In the genomic region with DNA sequence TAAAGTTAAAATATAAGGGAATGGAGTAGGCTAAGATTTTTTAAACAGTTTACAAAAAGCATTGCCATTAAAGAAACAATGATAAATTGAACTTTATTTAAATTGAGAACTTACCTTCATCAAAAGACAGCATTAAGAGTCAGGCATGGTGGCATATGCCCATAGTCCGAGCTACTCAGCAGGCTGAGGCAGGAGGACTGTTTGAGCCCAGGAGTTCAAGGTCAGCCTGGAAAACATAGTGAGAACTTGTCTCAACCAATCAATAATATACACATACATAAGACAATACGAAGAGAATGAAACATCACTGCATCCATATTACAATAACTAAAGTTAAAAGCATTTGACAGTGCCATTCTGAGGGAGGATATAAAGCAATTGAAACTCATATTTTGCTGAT, we compare ENCODE assay signal across 29 cellular contexts.
"Had no signal": no experiment of that assay in that cellular context is flagged by ENCODE, and none has a peak within 500 bp of the region (broad histone marks: within the 10 kb centered on the region; RNA-seq: fewer than 3 reads in every experiment).

No MANE protein-coding gene starts in this region.

- H3K9me3 ChIP-seq: stomach, suprapubic skin, testis, thoracic aorta, thyroid gland, tibial artery, tibial nerve, transverse colon, upper lobe of left lung, upper lobe of right lung, uterus, vagina had no signal

- H3K4me3 ChIP-seq: stomach, suprapubic skin, testis, thoracic aorta, thyroid gland, tibial artery, tibial nerve, transverse colon, upper lobe of left lung, upper lobe of right lung, uterus, vagina had no signal

- H3K27me3 ChIP-seq: stomach, suprapubic skin, testis, thyroid gland, tibial artery, tibial nerve, transverse colon, upper lobe of left lung, upper lobe of right lung, uterus, vagina had no signal

- DNase-seq: stimulated activated CD4-positive, alpha-beta T cell treated with anti-CD3 and anti-CD28 coated beads, Interleukin-2, amount 100 ng/mL, for 48 hours; stimulated activated CD4-positive, alpha-beta T cell treated with anti-CD3 and anti-CD28 coated beads, Interleukin-4, amount 100 ng/mL, for 1 hour; stimulated activated CD4-positive, alpha-beta T cell treated with anti-CD3 and anti-CD28 coated beads, Interleukin-4, amount 100 ng/mL, for 24 hours; stimulated activated CD4-positive, alpha-beta T cell treated with anti-CD3 and anti-CD28 coated beads, Interleukin-4, amount 100 ng/mL, for 4 hours; stimulated activated CD8-positive, alpha-beta memory T cell treated with anti-CD3 and anti-CD28 coated beads, Interleukin-4, amount 100 ng/mL, for 48 hours; stimulated activated naive B cell treated with anti-CD40 and anti-IgM and Interleukin-4, amounts not matched to agents 10 μg/mL and 1 μg/mL and 100 μg/mL, for 72 hours; stimulated activated naive CD4-positive, alpha-beta T cell; stimulated activated naive CD4-positive, alpha-beta T cell treated with Interleukin-2 at 50 U/mL for 16 hours; stimulated activated naive CD8-positive, alpha-beta T cell treated with anti-CD3 and anti-CD28 coated beads, Interleukin-15, amount 100 ng/mL, for 72 hours; stimulated activated naive CD8-positive, alpha-beta T cell treated with anti-CD3 and anti-CD28 coated beads, Interleukin-15, Interleukin-2, amounts not matched to agents 100 U/mL and 50 U/mL, for 24 hours; stomach; substantia nigra; testis; thyroid gland; tibial artery; transverse colon; trophoblast cell; upper lobe of left lung; upper lobe of right lung; uterus had no signal

- FAIRE-seq: urothelium cell line had no signal

- ATAC-seq: stimulated activated effector memory CD8-positive, alpha-beta T cell treated with anti-CD3 and anti-CD28 coated beads, Interleukin-12 subunit alpha, Interleukin-12 subunit beta, amount 100 ng/mL, for 72 hours; stimulated activated memory B cell treated with anti-CD40 and anti-IgM and Interleukin-4, amounts not matched to agents 10 μg/mL and 1 μg/mL and 100 μg/mL, for 72 hours; stimulated activated naive B cell treated with anti-CD40 and anti-IgM and Interleukin-4, amounts not matched to agents 10 μg/mL and 1 μg/mL and 100 μg/mL, for 72 hours; stimulated activated naive CD8-positive, alpha-beta T cell treated with anti-CD3 and anti-CD28 coated beads, Interleukin-15, amount 100 ng/mL, for 72 hours; stimulated activated naive CD8-positive, alpha-beta T cell treated with anti-CD3 and anti-CD28 coated beads, Interleukin-15, Interleukin-2, amounts not matched to agents 100 U/mL and 50 U/mL, for 24 hours; upper lobe of right lung had no signal

- H3K27ac Mint-ChIP-seq: stimulated activated effector memory CD8-positive, alpha-beta T cell treated with anti-CD3 and anti-CD28 coated beads, Interleukin-12 subunit alpha, Interleukin-12 subunit beta, amount 100 ng/mL, for 72 hours; stimulated activated memory B cell treated with anti-CD40 and anti-IgM and Interleukin-4, amounts not matched to agents 10 μg/mL and 1 μg/mL and 100 μg/mL, for 72 hours; stimulated activated naive B cell treated with anti-CD40 and anti-IgM and Interleukin-4, amounts not matched to agents 10 μg/mL and 1 μg/mL and 100 μg/mL, for 72 hours; stimulated activated naive CD8-positive, alpha-beta T cell treated with anti-CD3 and anti-CD28 coated beads, Interleukin-15, amount 100 ng/mL, for 72 hours; stimulated activated naive CD8-positive, alpha-beta T cell treated with anti-CD3 and anti-CD28 coated beads, Interleukin-15, Interleukin-2, amounts not matched to agents 100 ng/mL and 50 ng/mL, for 24 hours; type B pancreatic cell had no signal

- H3K9me3 Mint-ChIP-seq: stimulated activated memory B cell treated with anti-CD40 and anti-IgM and Interleukin-4, amounts not matched to agents 10 μg/mL and 1 μg/mL and 100 μg/mL, for 72 hours; stimulated activated naive CD8-positive, alpha-beta T cell treated with anti-CD3 and anti-CD28 coated beads, Interleukin-15, Interleukin-2, amounts not matched to agents 100 ng/mL and 50 ng/mL, for 24 hours; type B pancreatic cell had no signal

- H3K4me1 Mint-ChIP-seq: stimulated activated effector memory CD8-positive, alpha-beta T cell treated with anti-CD3 and anti-CD28 coated beads, Interleukin-12 subunit alpha, Interleukin-12 subunit beta, amount 100 ng/mL, for 72 hours; stimulated activated memory B cell treated with anti-CD40 and anti-IgM and Interleukin-4, amounts not matched to agents 10 μg/mL and 1 μg/mL and 100 μg/mL, for 72 hours; stimulated activated naive B cell treated with anti-CD40 and anti-IgM and Interleukin-4, amounts not matched to agents 10 μg/mL and 1 μg/mL and 100 μg/mL, for 72 hours; stimulated activated naive CD8-positive, alpha-beta T cell treated with anti-CD3 and anti-CD28 coated beads, Interleukin-15, amount 100 ng/mL, for 72 hours had no signal

- H3K27ac ChIP-seq: stomach, suprapubic skin, testis, thoracic aorta, thyroid gland, tibial artery, tibial nerve, transverse colon, upper lobe of left lung, upper lobe of right lung, uterus, vagina had no signal

- H3K4me1 ChIP-seq: stomach, suprapubic skin, testis, thyroid gland, tibial artery, tibial nerve, transverse colon, upper lobe of left lung, upper lobe of right lung, uterus, vagina had no signal

- H3K27me3 Mint-ChIP-seq: stimulated activated memory B cell treated with anti-CD40 and anti-IgM and Interleukin-4, amounts not matched to agents 10 μg/mL and 1 μg/mL and 100 μg/mL, for 72 hours; stimulated activated naive B cell treated with anti-CD40 and anti-IgM and Interleukin-4, amounts not matched to agents 10 μg/mL and 1 μg/mL and 100 μg/mL, for 72 hours; stimulated activated naive CD8-positive, alpha-beta T cell treated with anti-CD3 and anti-CD28 coated beads, Interleukin-15, amount 100 ng/mL, for 72 hours; stimulated activated naive CD8-positive, alpha-beta T cell treated with anti-CD3 and anti-CD28 coated beads, Interleukin-15, Interleukin-2, amounts not matched to agents 100 ng/mL and 50 ng/mL, for 24 hours; type B pancreatic cell had no signal

- H3K36me3 ChIP-seq: thyroid gland, transverse colon, upper lobe of right lung, uterus had no signal

- H3K4me3 Mint-ChIP-seq: stimulated activated effector memory CD8-positive, alpha-beta T cell treated with anti-CD3 and anti-CD28 coated beads, Interleukin-12 subunit alpha, Interleukin-12 subunit beta, amount 100 ng/mL, for 72 hours; stimulated activated memory B cell treated with anti-CD40 and anti-IgM and Interleukin-4, amounts not matched to agents 10 μg/mL and 1 μg/mL and 100 μg/mL, for 72 hours; stimulated activated naive B cell treated with anti-CD40 and anti-IgM and Interleukin-4, amounts not matched to agents 10 μg/mL and 1 μg/mL and 100 μg/mL, for 72 hours; stimulated activated naive CD8-positive, alpha-beta T cell treated with anti-CD3 and anti-CD28 coated beads, Interleukin-15, amount 100 ng/mL, for 72 hours; stimulated activated naive CD8-positive, alpha-beta T cell treated with anti-CD3 and anti-CD28 coated beads, Interleukin-15, Interleukin-2, amounts not matched to agents 100 ng/mL and 50 ng/mL, for 24 hours; type B pancreatic cell had no signal

- H3K36me3 Mint-ChIP-seq: stimulated activated effector memory CD8-positive, alpha-beta T cell treated with anti-CD3 and anti-CD28 coated beads, Interleukin-12 subunit alpha, Interleukin-12 subunit beta, amount 100 ng/mL, for 72 hours; stimulated activated memory B cell treated with anti-CD40 and anti-IgM and Interleukin-4, amounts not matched to agents 10 μg/mL and 1 μg/mL and 100 μg/mL, for 72 hours; stimulated activated naive B cell treated with anti-CD40 and anti-IgM and Interleukin-4, amounts not matched to agents 10 μg/mL and 1 μg/mL and 100 μg/mL, for 72 hours; type B pancreatic cell had no signal
